ENCODE assay signal across 1 cellular context in the genomic region with DNA sequence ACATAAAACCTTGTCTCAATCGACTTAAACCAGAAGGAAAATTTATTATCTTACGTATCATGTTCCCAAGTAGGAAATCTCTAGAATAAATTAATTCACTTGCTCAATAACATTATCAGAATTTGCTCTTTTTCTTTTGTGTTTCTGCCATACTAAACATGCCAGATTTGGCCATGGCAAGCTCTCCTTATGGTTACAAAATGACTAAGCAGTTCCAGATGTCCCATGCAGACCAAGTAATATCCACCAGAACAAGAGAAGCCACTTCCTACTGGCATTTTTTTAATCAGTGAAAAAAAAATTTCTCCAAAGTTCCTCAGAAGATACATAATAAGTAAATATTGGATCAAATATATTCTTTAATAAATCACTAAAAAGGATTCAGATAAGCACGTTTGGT.
TF ChIP-seq lines count a peak whose summit lies in the region.

No MANE protein-coding gene starts in this region.

TF ChIP-seq in HepG2, 621 proteins besides CTCF, POLR2A, EP300 and RAD21:
- no peak for TF ChIP-seq ZNF567 (CRISPR knock-in tag; IDR thresholded peaks at IDR 0.05; ENCODE audit: borderline replicate concordance)
- TF ChIP-seq ZNF552 (CRISPR knock-in tag; IDR thresholded peaks at IDR 0.05; ENCODE audit: borderline replicate concordance), result no peak
- TF ChIP-seq SP2 (CRISPR knock-in tag; IDR thresholded peaks at IDR 0.05), result no peak
- no peak for TF ChIP-seq ZNF569 (CRISPR knock-in tag; IDR thresholded peaks at IDR 0.05; ENCODE audit: borderline replicate concordance)
- no peak for TF ChIP-seq ZSCAN9 (CRISPR knock-in tag; IDR thresholded peaks at IDR 0.05; ENCODE audit: borderline replicate concordance)
- TF ChIP-seq KLF13 (CRISPR knock-in tag; IDR thresholded peaks at IDR 0.05), result no peak
- TF ChIP-seq ZNF543 (CRISPR knock-in tag; IDR thresholded peaks at IDR 0.05), result no peak
- TF ChIP-seq RFX5 (IDR thresholded peaks at IDR 0.05; ENCODE audit: low read depth, low read length), result no peak
TF ChIP-seq in HepG2: peak in this region for 0.
